ENCODE assay signal across 21 cellular contexts in genomic region chr21:41726630-41726969, GRCh38. TPM values are rescaled to one million over a fixed set of nuclear protein-coding genes. Genes with fewer than 3 reads are reported as not detected.
DNase-seq lines count a peak whose midpoint lies in the region; ATAC-seq, FAIRE-seq and TF ChIP-seq lines count a peak whose summit lies in the region.
"Had no signal": no experiment of that assay in that cellular context is flagged by ENCODE, and none has a peak within 500 bp of the region (broad histone marks: within the 10 kb centered on the region; RNA-seq: fewer than 3 reads in every experiment).

No MANE protein-coding gene starts in this region.

- peak; percentile 62 for FAIRE-seq in bronchial epithelial cell (lab: Jason Lieb, UNC)
- FAIRE-seq: kidney had no signal

- H3K27ac Mint-ChIP-seq in HFFc6 = peak overlapping the region; percentile 22; the same call in 1 of the 2 replicates
- no peak overlapping the region for H3K27ac Mint-ChIP-seq in nephron progenitor cell
- H3K27ac Mint-ChIP-seq: activated CD4-positive, alpha-beta T cell treated with anti-CD3 and anti-CD28 coated beads, Interleukin-2, amount 10 ng/mL, durations not matched to agents 7 days and 5 days; endodermal cell; T-cell had no signal

- no peaks in the 10 kb centered on the region; the same call in 1 of the 2 replicates for H3K9me3 Mint-ChIP-seq in HFFc6
- peaks cover 5% of the 10 kb centered on the region for H3K9me3 Mint-ChIP-seq in nephron progenitor cell
- H3K9me3 Mint-ChIP-seq: activated CD4-positive, alpha-beta T cell treated with anti-CD3 and anti-CD28 coated beads, Interleukin-2, amount 10 ng/mL, durations not matched to agents 7 days and 5 days; endodermal cell had no signal

- H3K27ac ChIP-seq in upper lobe of right lung = peak overlapping the region; percentile 24

- peaks cover 6% of the 10 kb centered on the region for H3K27me3 Mint-ChIP-seq in HFFc6 (ENCODE audit: insufficient read depth)
- peaks cover 77% of the 10 kb centered on the region for H3K27me3 Mint-ChIP-seq in nephron progenitor cell (ENCODE audit: low read depth, poor library complexity)

- no peak for DNase-seq in HFFc6
- DNase-seq in bronchial epithelial cell (ENCODE audit: low read depth) = no peak
- DNase-seq in nephron progenitor cell = no peak
- DNase-seq in upper lobe of right lung = no peak
- no peak for DNase-seq in iPS-NIHi7 (ENCODE audit: extremely low spot score)
- no peak for DNase-seq in DMS153 (lab: John Stamatoyannopoulos, UW)
- DNase-seq: activated CD4-positive, alpha-beta T cell treated with anti-CD3 and anti-CD28 coated beads, Interleukin-2, amount 10 ng/mL, durations not matched to agents 7 days and 5 days; activated CD8-positive, alpha-beta memory T cell treated with anti-CD3 and anti-CD28 coated beads, Interleukin-2, amount 50 U/mL, for 48 hours; activated gamma-delta T cell treated with Interleukin-2 at 50 U/mL for 16 hours; AML-193; amygdala; hippocampal formation; NCI-H1105 treated with DMSO at 0.1 percent for 48 hours; NK-92 treated with Interleukin-12 subunit alpha and Interleukin-12 subunit beta, amount 100 ng/mL, for 24 hours; stimulated activated naive CD4-positive, alpha-beta T cell treated with Interleukin-2 at 50 U/mL for 16 hours; T-cell had no signal

- intact Hi-C loops in upper lobe of right lung (cut with DNase I) = no loop called here

- H3K4me1 Mint-ChIP-seq in HFFc6 (ENCODE audit: low read depth) (peaks cover 15% of the 10 kb centered on the region), nephron progenitor cell (peaks cover 31% of the 10 kb centered on the region)
- H3K4me1 Mint-ChIP-seq: activated CD4-positive, alpha-beta T cell treated with anti-CD3 and anti-CD28 coated beads, Interleukin-2, amount 10 ng/mL, durations not matched to agents 7 days and 5 days had no signal

- no peak overlapping the region for H3K4me3 ChIP-seq in bronchial epithelial cell (ENCODE audit: low read depth, low read length)
- no peak overlapping the region for H3K4me3 ChIP-seq in upper lobe of right lung

- no peaks in the 10 kb centered on the region for H3K9me3 ChIP-seq in upper lobe of right lung

- peaks cover 11% of the 10 kb centered on the region for H3K4me1 ChIP-seq in upper lobe of right lung

- TF ChIP-seq CTCF in HFFc6 (IDR thresholded peaks at IDR 0.05) = no peak
- TF ChIP-seq CTCF in bronchial epithelial cell (IDR thresholded peaks at IDR 0.05; ENCODE audit: insufficient read depth, low read length, severe bottlenecking) = no peak
- no peak for TF ChIP-seq CTCF in nephron progenitor cell (IDR thresholded peaks at IDR 0.05)
- no peak for TF ChIP-seq CTCF in upper lobe of right lung (IDR thresholded peaks at IDR 0.05)

- H3K36me3 Mint-ChIP-seq in HFFc6 (ENCODE audit: low read depth) = no peaks in the 10 kb centered on the region
- no peaks in the 10 kb centered on the region for H3K36me3 Mint-ChIP-seq in nephron progenitor cell (ENCODE audit: low read depth)
- H3K36me3 Mint-ChIP-seq: T-cell had no signal

- H3K27me3 ChIP-seq in bronchial epithelial cell (ENCODE audit: control insufficient read depth, insufficient read depth, low read length) = no peaks in the 10 kb centered on the region
- no peaks in the 10 kb centered on the region for H3K27me3 ChIP-seq in upper lobe of right lung

- H3K36me3 ChIP-seq in bronchial epithelial cell (ENCODE audit: control insufficient read depth, insufficient read depth, low read length) = no peaks in the 10 kb centered on the region
- no peaks in the 10 kb centered on the region for H3K36me3 ChIP-seq in upper lobe of right lung

- ATAC-seq in upper lobe of right lung (no peak), GM19351 (IDR thresholded peaks at IDR 0.05; ENCODE audit: unreplicated experiment) (no peak)
- ATAC-seq: T-cell had no signal

- H3K4me3 Mint-ChIP-seq in HFFc6 (no peak overlapping the region; the same call in 1 of the 2 replicates), nephron progenitor cell (peak overlapping the region; percentile 57)
- H3K4me3 Mint-ChIP-seq: activated CD4-positive, alpha-beta T cell treated with anti-CD3 and anti-CD28 coated beads, Interleukin-2, amount 10 ng/mL, durations not matched to agents 7 days and 5 days; endodermal cell had no signal

RNA-seq across cellular contexts. Expression of gene RIPK4, which starts 40.3 kb away (rescaled TPM):
- under 1 TPM in 4 of 6 experiments, not detected in 2; 0.05 to 0.12 (median 0.07) TPM for total RNA-seq in HFFc6 (2021; fragmentation: NEBNext Ultra II Directional; extraction: Animal tissue kit (Norgen Biotek cat#: 25700))
- 34.0 and 35.5 TPM in 2 replicates for total RNA-seq in bronchial epithelial cell
- total RNA-seq in upper lobe of right lung = 10.9 TPM
- total RNA-seq: fibroblast of villous mesenchyme, mesenteric fat pad had no signal

Comparison
In these comparisons a context has a peak if more than half of its experiments do, and no peak if none do; other contexts are left out.
1. RNA of gene RIPK4, which starts 40.3 kb away (total RNA-seq): 34.0 to 35.5 TPM in bronchial epithelial cell and 10.9 TPM in upper lobe of right lung (single experiment); 0.05 to 0.12 TPM in HFFc6; every median in the first group is over 10 times any median in the second.